Comparison of ENCODE assay signal across 18 cellular contexts in the genomic region with DNA sequence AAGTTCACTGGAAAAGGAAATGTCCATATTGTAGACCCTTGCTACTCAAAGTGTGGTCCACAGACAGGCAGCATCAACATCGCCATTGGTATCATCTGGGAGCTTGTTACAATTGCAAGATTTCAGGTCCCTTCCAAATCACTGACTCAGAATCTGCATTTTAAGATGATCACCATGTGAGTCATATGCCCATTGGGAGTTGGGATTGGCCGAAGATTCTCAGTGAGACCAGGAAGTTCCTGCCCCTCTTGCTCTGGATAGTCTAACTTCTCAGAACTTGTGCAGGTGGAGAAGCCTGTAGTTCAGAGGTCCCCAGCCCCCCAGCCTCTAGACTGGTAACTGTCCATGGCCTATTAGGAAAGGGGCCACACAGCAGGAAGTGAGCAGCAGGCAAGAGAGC. TPM values are rescaled to one million over a fixed set of nuclear protein-coding genes. Genes with fewer than 3 reads are reported as not detected.
DNase-seq lines count a peak whose midpoint lies in the region; ATAC-seq and TF ChIP-seq lines count a peak whose summit lies in the region.
"Had no signal": no experiment of that assay in that cellular context is flagged by ENCODE, and none has a peak within 500 bp of the region (broad histone marks: within the 10 kb centered on the region; RNA-seq: fewer than 3 reads in every experiment).

No MANE protein-coding gene starts in this region.

- H3K14ac ChIP-seq in IMR-90 (replicated peaks; ENCODE audit: low read depth, low read length): no peak overlapping the region

- TF ChIP-seq CTCF in IMR-90 (conservative IDR thresholded peaks at IDR 0.05; ENCODE audit: low read depth, low read length): no peak
- no peak for TF ChIP-seq CTCF in osteocyte (IDR thresholded peaks at IDR 0.05)

- no peak overlapping the region for H3K4me3 Mint-ChIP-seq in activated naive CD8-positive, alpha-beta T cell treated with anti-CD3 and anti-CD28 coated beads, Interleukin-2, amount 50 U/mL, for 24 hours
- no peak overlapping the region for H3K4me3 Mint-ChIP-seq in activated naive CD8-positive, alpha-beta T cell treated with anti-CD3 and anti-CD28 coated beads for 36 hours
- H3K4me3 Mint-ChIP-seq in activated T-helper 17 cell treated with anti-CD3 and anti-CD28 coated beads, Interleukin-2, amount 50 U/mL, for 72 hours: no peak overlapping the region
- no peak overlapping the region for H3K4me3 Mint-ChIP-seq in stimulated activated naive CD8-positive, alpha-beta T cell treated with anti-CD3 and anti-CD28 coated beads, Interleukin-15, amount 100 ng/mL, for 72 hours
- no peak overlapping the region for H3K4me3 Mint-ChIP-seq in osteocyte (ENCODE audit: unreplicated experiment)
- H3K4me3 Mint-ChIP-seq: GM23338; T-helper 1 cell treated with Interleukin-12 subunit alpha and Interleukin-12 subunit beta and Interleukin-4 antibody, amounts not matched to agents 30 μg/mL and 1 μg/mL, for 36 hours had no signal

- no peaks in the 10 kb centered on the region for H3K9me3 ChIP-seq in IMR-90 (ENCODE audit: control insufficient read depth, insufficient read depth, low read length)
- H3K9me3 ChIP-seq: prostate gland had no signal

- no peak overlapping the region for H3K4me2 ChIP-seq in IMR-90 (ENCODE audit: low read depth, low read length)
- H3K4me2 ChIP-seq: GM23338 had no signal

- no peak overlapping the region for H4K5ac ChIP-seq in IMR-90 (ENCODE audit: low read depth, low read length)

- dilution Hi-C loops in IMR-90 (cut with HindIII; ENCODE audit: low sequenced_read_pairs, unreplicated experiment): no loop called here

- WGBS in IMR-90 (ENCODE audit: extremely low coverage in 2 of 2, insufficient read length in 1 of 2), 2 experiments: no CpG with 5 or more reads among the region's 2 CpGs

- no TSS peak for BruUV-seq in IMR-90 (replicated peaks; lab: Mats Ljungman, UMichigan)

- H2AK9ac ChIP-seq in IMR-90 (replicated peaks; ENCODE audit: low read depth, low read length, poor library complexity): no peak overlapping the region

- peak overlapping the region; percentile 66 for H2AFZ ChIP-seq in IMR-90 (replicated peaks; ENCODE audit: low read length, poor library complexity)
- H2AFZ ChIP-seq: GM23338 had no signal

- no peak overlapping the region for H2BK5ac ChIP-seq in IMR-90 (ENCODE audit: low read depth, low read length, poor library complexity, severe bottlenecking)

- no peaks in the 10 kb centered on the region for H3K36me3 Mint-ChIP-seq in activated naive CD8-positive, alpha-beta T cell treated with anti-CD3 and anti-CD28 coated beads, Interleukin-2, amount 50 U/mL, for 24 hours (ENCODE audit: low read depth)
- H3K36me3 Mint-ChIP-seq in activated naive CD8-positive, alpha-beta T cell treated with anti-CD3 and anti-CD28 coated beads for 36 hours: no peaks in the 10 kb centered on the region
- no peaks in the 10 kb centered on the region for H3K36me3 Mint-ChIP-seq in activated T-helper 17 cell treated with anti-CD3 and anti-CD28 coated beads, Interleukin-2, amount 50 U/mL, for 72 hours (ENCODE audit: low read depth)
- H3K36me3 Mint-ChIP-seq in osteocyte (ENCODE audit: unreplicated experiment): no peaks in the 10 kb centered on the region

- H3K27ac ChIP-seq in IMR-90 (ENCODE audit: insufficient read depth, low read length): no peak overlapping the region
- H3K27ac ChIP-seq: prostate gland had no signal

- H3K23ac ChIP-seq in IMR-90 (ENCODE audit: low read depth, low read length): no peak overlapping the region

- H3K27me3 ChIP-seq in IMR-90 (ENCODE audit: control insufficient read depth, insufficient read depth, low read length): no peaks in the 10 kb centered on the region; the same call in 1 of the 2 replicates

- TF ChIP-seq RAD21 in IMR-90 (IDR thresholded peaks at IDR 0.05; ENCODE audit: low read length): no peak

- no peak overlapping the region for H3K18ac ChIP-seq in IMR-90 (ENCODE audit: low read depth, low read length)

- no peak overlapping the region for H2AK5ac ChIP-seq in IMR-90 (ENCODE audit: low read depth, low read length)

- CTCF ChIA-PET in IMR-90 (lab: Yijun Ruan, JAX): no interaction called here

- no peak overlapping the region for H3K56ac ChIP-seq in IMR-90 (ENCODE audit: extremely low read depth, insufficient read depth, low read length)

- 0 out of 2 replicates have a peak, but pooled peaks cover 2% of the 10 kb centered on the region for H3K9me1 ChIP-seq in IMR-90 (ENCODE audit: insufficient read depth, low read length)

- H3K4me3 ChIP-seq in IMR-90 (ENCODE audit: insufficient read depth, low read depth, low read length): no peak overlapping the region
- H3K4me3 ChIP-seq: GM23338, prostate gland had no signal

- no peak overlapping the region for H3K9ac ChIP-seq in IMR-90 (ENCODE audit: low read depth, low read length)

- H2BK20ac ChIP-seq in IMR-90 (ENCODE audit: low read depth, low read length): no peak overlapping the region

- POLR2A ChIA-PET in IMR-90 (lab: Charles Lee; ENCODE audit: unreplicated experiment): no interaction called here

- H3K36me3 ChIP-seq in IMR-90 (ENCODE audit: control insufficient read depth, insufficient read depth, low read length): no peaks in the 10 kb centered on the region
- H3K36me3 ChIP-seq: prostate gland had no signal

- H2BK15ac ChIP-seq in IMR-90 (ENCODE audit: low read depth, low read length): no peak overlapping the region

- H3K79me1 ChIP-seq in IMR-90 (ENCODE audit: low read depth in 1 of 2, low read length in 2 of 2): no peaks in the 10 kb centered on the region

- no peak for TF ChIP-seq POLR2A in IMR-90 (IDR thresholded peaks at IDR 0.05; ENCODE audit: low read depth, low read length)

- DNase-seq in activated naive CD8-positive, alpha-beta T cell treated with anti-CD3 and anti-CD28 coated beads, Interleukin-2, amount 50 U/mL, for 24 hours: no peak
- no peak for DNase-seq in activated naive CD8-positive, alpha-beta T cell treated with anti-CD3 and anti-CD28 coated beads for 36 hours
- DNase-seq in IMR-90 (peak; percentile 57), pons (ENCODE audit: low spot score) (no peak), NCI-H526 treated with DMSO at 0.1 percent for 48 hours (lab: John Stamatoyannopoulos, UW) (no peak), osteocyte (ENCODE audit: extremely low spot score, unreplicated experiment) (no peak)
- no peak for DNase-seq in stimulated activated naive CD8-positive, alpha-beta T cell treated with anti-CD3 and anti-CD28 coated beads, Interleukin-15, amount 100 ng/mL, for 72 hours
- DNase-seq: activated gamma-delta T cell treated with Interleukin-2 at 50 U/mL for 16 hours, AML-193, DMS79 treated with DMSO at 0.1 percent for 48 hours, kidney, NCI-H2171 treated with DMSO at 0.1 percent for 48 hours had no signal

- peaks cover 11% of the 10 kb centered on the region for H3K4me1 Mint-ChIP-seq in activated naive CD8-positive, alpha-beta T cell treated with anti-CD3 and anti-CD28 coated beads, Interleukin-2, amount 50 U/mL, for 24 hours
- peaks cover 4% of the 10 kb centered on the region for H3K4me1 Mint-ChIP-seq in activated naive CD8-positive, alpha-beta T cell treated with anti-CD3 and anti-CD28 coated beads for 36 hours
- no peaks in the 10 kb centered on the region for H3K4me1 Mint-ChIP-seq in activated T-helper 17 cell treated with anti-CD3 and anti-CD28 coated beads, Interleukin-2, amount 50 U/mL, for 72 hours
- peaks cover 10% of the 10 kb centered on the region for H3K4me1 Mint-ChIP-seq in stimulated activated naive CD8-positive, alpha-beta T cell treated with anti-CD3 and anti-CD28 coated beads, Interleukin-15, amount 100 ng/mL, for 72 hours
- no peaks in the 10 kb centered on the region for H3K4me1 Mint-ChIP-seq in osteocyte (ENCODE audit: unreplicated experiment)
- H3K4me1 Mint-ChIP-seq: GM23338 had no signal

- no peak overlapping the region for H3K27ac Mint-ChIP-seq in activated naive CD8-positive, alpha-beta T cell treated with anti-CD3 and anti-CD28 coated beads, Interleukin-2, amount 50 U/mL, for 24 hours
- no peak overlapping the region for H3K27ac Mint-ChIP-seq in activated naive CD8-positive, alpha-beta T cell treated with anti-CD3 and anti-CD28 coated beads for 36 hours
- no peak overlapping the region for H3K27ac Mint-ChIP-seq in activated T-helper 17 cell treated with anti-CD3 and anti-CD28 coated beads, Interleukin-2, amount 50 U/mL, for 72 hours
- no peak overlapping the region for H3K27ac Mint-ChIP-seq in stimulated activated naive CD8-positive, alpha-beta T cell treated with anti-CD3 and anti-CD28 coated beads, Interleukin-15, amount 100 ng/mL, for 72 hours
- no peak overlapping the region for H3K27ac Mint-ChIP-seq in osteocyte (ENCODE audit: unreplicated experiment)
- H3K27ac Mint-ChIP-seq: GM23338; T-helper 1 cell treated with Interleukin-12 subunit alpha and Interleukin-12 subunit beta and Interleukin-4 antibody, amounts not matched to agents 30 μg/mL and 1 μg/mL, for 36 hours had no signal

- peak overlapping the region in 1 of 2 experiments; percentile 12; a peak in 1 of 4 replicates for H4K8ac ChIP-seq in IMR-90 (ENCODE audit: low read depth in 2 of 2, low read length in 2 of 2)

- H3K27me3 Mint-ChIP-seq in activated naive CD8-positive, alpha-beta T cell treated with anti-CD3 and anti-CD28 coated beads, Interleukin-2, amount 50 U/mL, for 24 hours: peaks cover 7% of the 10 kb centered on the region
- H3K27me3 Mint-ChIP-seq in activated naive CD8-positive, alpha-beta T cell treated with anti-CD3 and anti-CD28 coated beads for 36 hours: peaks cover 3% of the 10 kb centered on the region
- peaks cover 22% of the 10 kb centered on the region for H3K27me3 Mint-ChIP-seq in activated T-helper 17 cell treated with anti-CD3 and anti-CD28 coated beads, Interleukin-2, amount 50 U/mL, for 72 hours
- H3K27me3 Mint-ChIP-seq in stimulated activated naive CD8-positive, alpha-beta T cell treated with anti-CD3 and anti-CD28 coated beads, Interleukin-15, amount 100 ng/mL, for 72 hours: peaks cover 25% of the 10 kb centered on the region
- H3K27me3 Mint-ChIP-seq in osteocyte (ENCODE audit: unreplicated experiment): peaks cover 48% of the 10 kb centered on the region

- in situ Hi-C loops in IMR-90 (cut with MboI; ENCODE audit: low sequenced_read_pairs): no loop called here

- peaks cover 3% of the 10 kb centered on the region for H3K4me1 ChIP-seq in IMR-90 (ENCODE audit: control insufficient read depth, insufficient read depth, low read length)
- H3K4me1 ChIP-seq: prostate gland had no signal

- ATAC-seq in activated naive CD8-positive, alpha-beta T cell treated with anti-CD3 and anti-CD28 coated beads, Interleukin-2, amount 50 U/mL, for 24 hours: peak; percentile 66
- ATAC-seq in IMR-90 (ENCODE audit: low read depth): peak; percentile 60
- peak; percentile 69 for ATAC-seq in activated T-helper 17 cell treated with anti-CD3 and anti-CD28 coated beads, Interleukin-2, amount 50 U/mL, for 72 hours (replicated peaks)
- ATAC-seq in stimulated activated naive CD8-positive, alpha-beta T cell treated with anti-CD3 and anti-CD28 coated beads, Interleukin-15, amount 100 ng/mL, for 72 hours: peak; percentile 15
- ATAC-seq: GM23338 had no signal

- intact Hi-C loops in IMR-90 (cut with micrococcal nuclease): no loop called here

- H3K4ac ChIP-seq in IMR-90 (ENCODE audit: low read depth, low read length): no peak overlapping the region

- H2BK120ac ChIP-seq in IMR-90 (ENCODE audit: low read depth, low read length): no peak overlapping the region

- no peak overlapping the region for H4K91ac ChIP-seq in IMR-90 (ENCODE audit: insufficient read depth, low read depth, low read length)

- no peaks in the 10 kb centered on the region for H4K20me1 ChIP-seq in IMR-90 (ENCODE audit: insufficient read depth, low read length)

- H3K9me3 Mint-ChIP-seq in activated naive CD8-positive, alpha-beta T cell treated with anti-CD3 and anti-CD28 coated beads, Interleukin-2, amount 50 U/mL, for 24 hours: no peaks in the 10 kb centered on the region
- H3K9me3 Mint-ChIP-seq in activated naive CD8-positive, alpha-beta T cell treated with anti-CD3 and anti-CD28 coated beads for 36 hours: no peaks in the 10 kb centered on the region
- no peaks in the 10 kb centered on the region for H3K9me3 Mint-ChIP-seq in activated T-helper 17 cell treated with anti-CD3 and anti-CD28 coated beads, Interleukin-2, amount 50 U/mL, for 72 hours
- H3K9me3 Mint-ChIP-seq in stimulated activated naive CD8-positive, alpha-beta T cell treated with anti-CD3 and anti-CD28 coated beads, Interleukin-15, amount 100 ng/mL, for 72 hours: no peaks in the 10 kb centered on the region
- no peaks in the 10 kb centered on the region for H3K9me3 Mint-ChIP-seq in osteocyte (ENCODE audit: unreplicated experiment)
- H3K9me3 Mint-ChIP-seq: T-helper 1 cell treated with Interleukin-12 subunit alpha and Interleukin-12 subunit beta and Interleukin-4 antibody, amounts not matched to agents 30 μg/mL and 1 μg/mL, for 36 hours had no signal

RNA-seq across cellular contexts. Expression of a gene that starts 48.9 kb away (rescaled TPM):
- total RNA-seq in activated naive CD8-positive, alpha-beta T cell treated with anti-CD3 and anti-CD28 coated beads for 36 hours: not detected
- not detected in 2 replicates for total RNA-seq in IMR-90 (2012; rRNA removed)
- not detected in 2 replicates for polyA plus RNA-seq in IMR-90 (2012; rRNA removed)
- not detected in 2 replicates for polyA plus RNA-seq in IMR-90 (2012; cell fraction: cytosol; rRNA removed)
- not detected in 2 replicates for polyA plus RNA-seq in IMR-90 (2012; cell fraction: nucleus; rRNA removed; ENCODE audit: low replicate concordance)
- not detected for total RNA-seq in activated T-helper 17 cell treated with anti-CD3 and anti-CD28 coated beads, Interleukin-2, amount 50 U/mL, for 72 hours
- not detected in 2 replicates for total RNA-seq in osteocyte
- total RNA-seq: GM23338, kidney, mucosa of gallbladder, prostate gland, urinary bladder had no signal
- polyA plus RNA-seq: GM23338, urinary bladder had no signal

Comparison
In these comparisons a context has a peak if more than half of its experiments do, and no peak if none do; other contexts are left out.
1. ATAC-seq: peak in every context shown above with its lines; median percentile 69 in activated T-helper 17 cell treated with anti-CD3 and anti-CD28 coated beads, Interleukin-2, amount 50 U/mL, for 72 hours; 66 in activated naive CD8-positive, alpha-beta T cell treated with anti-CD3 and anti-CD28 coated beads, Interleukin-2, amount 50 U/mL, for 24 hours; 60 in IMR-90; 15 in stimulated activated naive CD8-positive, alpha-beta T cell treated with anti-CD3 and anti-CD28 coated beads, Interleukin-15, amount 100 ng/mL, for 72 hours.